Comparison of ENCODE assay signal across 9 cellular contexts in the genomic region with DNA sequence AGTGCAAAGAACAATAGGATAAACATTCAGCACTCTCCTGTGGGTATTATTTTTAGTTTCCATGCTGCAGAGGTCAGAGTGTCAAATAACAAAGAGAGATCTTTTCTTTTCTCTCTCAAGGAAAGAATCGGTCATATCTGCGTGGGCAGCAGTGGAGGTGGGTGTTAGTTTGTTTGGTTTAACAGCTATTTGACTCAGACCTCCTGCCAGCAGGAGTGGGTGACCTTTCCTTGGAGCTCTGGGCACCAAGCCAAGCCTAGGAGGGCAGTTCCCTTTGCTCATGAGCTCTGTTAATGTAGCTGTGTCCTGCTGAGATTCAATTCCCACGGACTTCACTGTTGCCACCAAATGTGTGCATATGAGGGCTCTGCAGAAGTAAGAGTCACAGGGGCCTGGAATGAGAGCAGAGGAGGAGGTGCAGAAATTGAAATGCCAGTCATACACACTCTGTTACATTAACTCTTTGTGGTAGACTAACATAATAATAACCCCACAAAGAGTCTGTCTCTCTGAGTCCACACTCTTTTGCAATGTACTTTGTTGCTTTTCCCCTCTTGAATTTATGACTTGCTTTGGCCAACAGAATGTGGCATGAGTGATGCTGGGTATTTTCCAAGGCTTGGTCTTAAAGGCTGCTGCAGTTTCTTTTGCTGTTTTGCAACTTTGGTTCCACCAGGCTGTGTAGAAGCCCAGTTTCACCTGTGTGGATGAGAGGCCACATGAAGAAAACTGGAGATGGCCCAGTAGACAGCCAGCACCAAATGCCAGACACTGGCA.
DNase-seq lines count a peak whose midpoint lies in the region; ATAC-seq, FAIRE-seq and TF ChIP-seq lines count a peak whose summit lies in the region.
"Had no signal": no experiment of that assay in that cellular context is flagged by ENCODE, and none has a peak within 500 bp of the region (broad histone marks: within the 10 kb centered on the region; RNA-seq: fewer than 3 reads in every experiment).

No MANE protein-coding gene starts in this region.

- H3K4me2 ChIP-seq in A549 (peak overlapping the region; percentile 42), neural progenitor cell (no peak overlapping the region)

- WGBS in A549 (ENCODE audit: missing lambda C conversion rate), result 0% methylated on average over 3 of the region's 3 CpGs

- peak; percentile 13 to 71 for DNase-seq in A549 (ENCODE audit: low read depth in 1 of 2, low spot score in 1 of 2)
- DNase-seq in HTR-8/SVneo (ENCODE audit: insufficient read length, low spot score), result peak; percentile 33
- DNase-seq in activated CD8-positive, alpha-beta T cell treated with anti-CD3 and anti-CD28 coated beads, Interleukin-2, amount 10 ng/mL, durations not matched to agents 7 days and 5 days, result no peak
- peak; percentile 65 for DNase-seq in left ventricle myocardium inferior
- DNase-seq in stimulated activated CD8-positive, alpha-beta memory T cell treated with anti-CD3 and anti-CD28 coated beads, Interleukin-12 subunit alpha, Interleukin-12 subunit beta, amount 100 ng/mL, for 24 hours (ENCODE audit: extremely low read depth), result peak; percentile 7
- no peak for DNase-seq in neural progenitor cell (ENCODE audit: low spot score)
- DNase-seq in NOMO-1 treated with DMSO at 0.1 percent for 48 hours (lab: John Stamatoyannopoulos, UW; ENCODE audit: unreplicated experiment), result no peak
- DNase-seq: activated B cell treated with CpG ODN at 0.5 μM for 24 hours had no signal

- peaks cover 30% of the 10 kb centered on the region for H3K4me1 Mint-ChIP-seq in activated CD8-positive, alpha-beta T cell treated with anti-CD3 and anti-CD28 coated beads, Interleukin-2, amount 10 ng/mL, durations not matched to agents 7 days and 5 days (ENCODE audit: low read depth)
- peaks cover 9% of the 10 kb centered on the region for H3K4me1 Mint-ChIP-seq in neural progenitor cell
- H3K4me1 Mint-ChIP-seq: activated B cell treated with CpG ODN at 0.5 μM for 24 hours had no signal

- no peaks in the 10 kb centered on the region for H3K9me3 Mint-ChIP-seq in activated CD8-positive, alpha-beta T cell treated with anti-CD3 and anti-CD28 coated beads, Interleukin-2, amount 10 ng/mL, durations not matched to agents 7 days and 5 days (ENCODE audit: insufficient read depth)
- no peaks in the 10 kb centered on the region for H3K9me3 Mint-ChIP-seq in neural progenitor cell

- H3K9ac ChIP-seq in neural progenitor cell, result no peak overlapping the region

- H3K27me3 Mint-ChIP-seq in activated CD8-positive, alpha-beta T cell treated with anti-CD3 and anti-CD28 coated beads, Interleukin-2, amount 10 ng/mL, durations not matched to agents 7 days and 5 days (ENCODE audit: low read depth), result no peaks in the 10 kb centered on the region
- H3K27me3 Mint-ChIP-seq in neural progenitor cell (ENCODE audit: insufficient read depth, low read depth), result peaks cover 6% of the 10 kb centered on the region
- H3K27me3 Mint-ChIP-seq: activated B cell treated with CpG ODN at 0.5 μM for 24 hours had no signal

- CTCF ChIA-PET in A549 (lab: Yijun Ruan, JAX), result interaction anchor here (0.7 to 2.1 kb wide), 2 partner anchors 21 to 285 kb away, joined by 3 to 7 read pairs; no protein-coding TSS in a partner anchor
- CTCF ChIA-PET in activated CD8-positive, alpha-beta T cell treated with anti-CD3 and anti-CD28 coated beads, Interleukin-2, amount 10 ng/mL, durations not matched to agents 7 days and 5 days (lab: Charles Lee), result interaction anchor here (1.1 kb wide), 1 partner anchor 33 kb away, joined by 3 read pairs; no protein-coding TSS in a partner anchor

- TF ChIP-seq EP300 in A549 (IDR thresholded peaks at IDR 0.05), result no peak

- H3K36me3 Mint-ChIP-seq in activated CD8-positive, alpha-beta T cell treated with anti-CD3 and anti-CD28 coated beads, Interleukin-2, amount 10 ng/mL, durations not matched to agents 7 days and 5 days (ENCODE audit: low read depth), result peaks cover 45% of the 10 kb centered on the region
- H3K36me3 Mint-ChIP-seq in neural progenitor cell, result peaks cover 37% of the 10 kb centered on the region

- peak overlapping the region in 1 of 2 experiments; percentile 46; a peak in 2 of 6 replicates for H3K27ac ChIP-seq in A549
- H3K27ac ChIP-seq in left ventricle myocardium inferior (replicated peaks), result peak overlapping the region; percentile 12
- no peak overlapping the region for H3K27ac ChIP-seq in neural progenitor cell

- peak overlapping the region; percentile 14 for H3K27ac Mint-ChIP-seq in activated CD8-positive, alpha-beta T cell treated with anti-CD3 and anti-CD28 coated beads, Interleukin-2, amount 10 ng/mL, durations not matched to agents 7 days and 5 days
- H3K27ac Mint-ChIP-seq in neural progenitor cell, result no peak overlapping the region
- H3K27ac Mint-ChIP-seq: activated B cell treated with CpG ODN at 0.5 μM for 24 hours had no signal

- H3K9me3 ChIP-seq in A549 (no peaks in the 10 kb centered on the region), left ventricle myocardium inferior (replicated peaks) (no peaks in the 10 kb centered on the region), neural progenitor cell (ENCODE audit: low read depth) (no peaks in the 10 kb centered on the region)

- POLR2A ChIA-PET in A549 (lab: Yijun Ruan, JAX), result interaction anchor here (1.0 kb wide), 1 partner anchor 15 kb away, joined by 3 read pairs; no protein-coding TSS in a partner anchor
- POLR2A ChIA-PET in activated CD8-positive, alpha-beta T cell treated with anti-CD3 and anti-CD28 coated beads, Interleukin-2, amount 10 ng/mL, durations not matched to agents 7 days and 5 days (lab: Charles Lee), result interaction anchor here (0.5 kb wide), 1 partner anchor 36 kb away, joined by 3 read pairs; no protein-coding TSS in a partner anchor

- H3K4me1 ChIP-seq in A549, result peaks cover 19% of the 10 kb centered on the region; the same call in 2 of the 3 replicates
- peaks cover 18% of the 10 kb centered on the region for H3K4me1 ChIP-seq in left ventricle myocardium inferior
- H3K4me1 ChIP-seq in neural progenitor cell, result no peaks in the 10 kb centered on the region

- H4K20me1 ChIP-seq in neural progenitor cell (ENCODE audit: low read depth), result no peaks in the 10 kb centered on the region

- H2AFZ ChIP-seq in neural progenitor cell (replicated peaks), result no peak overlapping the region

- no peaks in the 10 kb centered on the region for H3K36me3 ChIP-seq in left ventricle myocardium inferior
- H3K36me3 ChIP-seq in neural progenitor cell, result no peaks in the 10 kb centered on the region

- TF ChIP-seq CTCF in A549 (IDR thresholded peaks at IDR 0.05), result no peak
- no peak for TF ChIP-seq CTCF in left ventricle myocardium inferior (IDR thresholded peaks at IDR 0.05; ENCODE audit: borderline replicate concordance)
- TF ChIP-seq CTCF in neural progenitor cell (IDR thresholded peaks at IDR 0.05), result no peak

- TF ChIP-seq RAD21 in A549 (conservative IDR thresholded peaks at IDR 0.05 in 1 of 2, IDR thresholded peaks at IDR 0.05 in 1 of 2), result no peak

- no peak for TF ChIP-seq POLR2A in A549 (IDR thresholded peaks at IDR 0.05; ENCODE audit: low read length)

- ATAC-seq in A549, result peak; percentile 65 to 83
- ATAC-seq in activated CD8-positive, alpha-beta T cell treated with anti-CD3 and anti-CD28 coated beads, Interleukin-2, amount 10 ng/mL, durations not matched to agents 7 days and 5 days, result no peak
- ATAC-seq in GM18502 (IDR thresholded peaks at IDR 0.05; ENCODE audit: poor library complexity, unreplicated experiment), result no peak

- intact Hi-C loops in left ventricle myocardium inferior (cut with micrococcal nuclease), result no loop called here

- H3K27me3 ChIP-seq in left ventricle myocardium inferior (ENCODE audit: low read depth) (no peaks in the 10 kb centered on the region), neural progenitor cell (no peaks in the 10 kb centered on the region)

- no peak overlapping the region for H3K4me3 ChIP-seq in A549
- H3K4me3 ChIP-seq in left ventricle myocardium inferior, result no peak overlapping the region
- H3K4me3 ChIP-seq in neural progenitor cell, result no peak overlapping the region

- FAIRE-seq in A549 (lab: Jason Lieb, UNC) (no peak), HTR-8/SVneo (lab: Jason Lieb, UNC) (no peak)

- H3K79me2 ChIP-seq in neural progenitor cell (ENCODE audit: low read depth), result no peaks in the 10 kb centered on the region

- no peak overlapping the region for H3K4me3 Mint-ChIP-seq in activated CD8-positive, alpha-beta T cell treated with anti-CD3 and anti-CD28 coated beads, Interleukin-2, amount 10 ng/mL, durations not matched to agents 7 days and 5 days
- H3K4me3 Mint-ChIP-seq in neural progenitor cell, result no peak overlapping the region
- H3K4me3 Mint-ChIP-seq: activated B cell treated with CpG ODN at 0.5 μM for 24 hours had no signal

- no peaks in the 10 kb centered on the region for H3F3A ChIP-seq in neural progenitor cell (ENCODE audit: low read depth)

TF ChIP-seq in A549, 52 proteins besides CTCF, POLR2A, EP300 and RAD21:
- TF ChIP-seq MAFK (IDR thresholded peaks at IDR 0.05; ENCODE audit: partially characterized antibody) (no peak), MAZ (IDR thresholded peaks at IDR 0.05; ENCODE audit: borderline replicate concordance, low read depth, low read length) (no peak), JUNB (IDR thresholded peaks at IDR 0.05) (no peak), SMC3 (IDR thresholded peaks at IDR 0.05) (no peak)
- TF ChIP-seq, protein P1, sequence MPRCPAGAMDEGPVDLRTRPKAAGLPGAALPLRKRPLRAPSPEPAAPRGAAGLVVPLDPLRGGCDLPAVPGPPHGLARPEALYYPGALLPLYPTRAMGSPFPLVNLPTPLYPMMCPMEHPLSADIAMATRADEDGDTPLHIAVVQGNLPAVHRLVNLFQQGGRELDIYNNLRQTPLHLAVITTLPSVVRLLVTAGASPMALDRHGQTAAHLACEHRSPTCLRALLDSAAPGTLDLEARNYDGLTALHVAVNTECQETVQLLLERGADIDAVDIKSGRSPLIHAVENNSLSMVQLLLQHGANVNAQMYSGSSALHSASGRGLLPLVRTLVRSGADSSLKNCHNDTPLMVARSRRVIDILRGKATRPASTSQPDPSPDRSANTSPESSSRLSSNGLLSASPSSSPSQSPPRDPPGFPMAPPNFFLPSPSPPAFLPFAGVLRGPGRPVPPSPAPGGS (IDR thresholded peaks at IDR 0.05), result no peak

Comparison
In these comparisons a context has a peak if more than half of its experiments do, and no peak if none do; other contexts are left out.
1. ATAC-seq: peak in A549 (2 of 2); none in activated CD8-positive, alpha-beta T cell treated with anti-CD3 and anti-CD28 coated beads, Interleukin-2, amount 10 ng/mL, durations not matched to agents 7 days and 5 days (single experiment) and GM18502 (single experiment).
2. DNase-seq: peak in A549 (2 of 2), HTR-8/SVneo (single experiment), left ventricle myocardium inferior (single experiment) and stimulated activated CD8-positive, alpha-beta memory T cell treated with anti-CD3 and anti-CD28 coated beads, Interleukin-12 subunit alpha, Interleukin-12 subunit beta, amount 100 ng/mL, for 24 hours (single experiment); none in activated CD8-positive, alpha-beta T cell treated with anti-CD3 and anti-CD28 coated beads, Interleukin-2, amount 10 ng/mL, durations not matched to agents 7 days and 5 days (single experiment), neural progenitor cell (single experiment) and NOMO-1 treated with DMSO at 0.1 percent for 48 hours (single experiment).